Comparison of ENCODE assay signal across 1 cellular context in the genomic region with DNA sequence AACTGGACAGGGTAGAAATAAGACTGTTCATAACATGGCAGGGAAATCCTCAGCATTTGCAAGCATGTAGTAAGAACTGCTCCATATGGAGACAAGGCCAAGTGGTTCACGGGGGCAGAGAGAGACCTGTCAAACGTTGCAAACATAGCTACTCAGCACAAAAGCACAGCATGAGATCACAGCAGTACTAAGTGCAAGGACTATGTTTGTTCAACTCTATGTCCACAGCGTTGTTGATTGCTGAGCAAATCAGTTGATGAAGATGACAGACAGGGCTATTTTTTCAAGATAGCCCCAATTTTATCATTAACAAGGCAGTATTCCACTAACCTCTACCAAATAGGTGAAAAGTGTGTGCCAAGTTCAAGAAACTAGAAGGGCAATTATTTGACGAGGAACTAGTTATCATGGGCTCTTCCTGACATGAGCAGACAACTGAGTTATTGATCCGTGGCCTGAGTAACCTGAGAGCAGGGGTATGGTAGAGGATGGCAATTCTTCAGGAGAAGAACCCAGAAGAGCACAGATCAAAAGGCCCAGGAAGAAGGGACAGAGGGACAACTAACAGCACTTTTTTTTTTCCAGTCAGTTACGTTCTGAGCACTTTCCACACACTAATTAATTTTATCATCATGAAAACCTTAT.
TF ChIP-seq lines count a peak whose summit lies in the region.

No MANE protein-coding gene starts in this region.

TF ChIP-seq in HepG2, 621 proteins besides CTCF, POLR2A, EP300 and RAD21 (continued from another document and continues in another):
- TF ChIP-seq ZFP91 (CRISPR knock-in tag; IDR thresholded peaks at IDR 0.05; ENCODE audit: borderline replicate concordance) (no peak), JUND (CRISPR knock-in tag; IDR thresholded peaks at IDR 0.05) (0 out of 2 replicates have a peak, but pooled peaks have one; percentile 68), ZNF44 (CRISPR knock-in tag; IDR thresholded peaks at IDR 0.05) (no peak), KAT2B (IDR thresholded peaks at IDR 0.05; ENCODE audit: borderline replicate concordance, low read depth, low read length) (no peak), ZNF761 (CRISPR knock-in tag; conservative IDR thresholded peaks at IDR 0.05) (no peak), ZBTB25 (CRISPR knock-in tag; IDR thresholded peaks at IDR 0.05) (no peak), FOXP1 (IDR thresholded peaks at IDR 0.05) (no peak), FOXP1 (CRISPR knock-in tag; IDR thresholded peaks at IDR 0.05) (peak; percentile 80), TSC22D2 (CRISPR knock-in tag; IDR thresholded peaks at IDR 0.05; ENCODE audit: borderline replicate concordance) (no peak), JUN (CRISPR knock-in tag; IDR thresholded peaks at IDR 0.05) (peak; percentile 82), ZSCAN29 (CRISPR knock-in tag; conservative IDR thresholded peaks at IDR 0.05) (no peak), SIN3B (IDR thresholded peaks at IDR 0.05; ENCODE audit: low read length) (no peak), ZNF589 (CRISPR knock-in tag; conservative IDR thresholded peaks at IDR 0.05) (no peak), BORCS8-MEF2B (CRISPR knock-in tag; IDR thresholded peaks at IDR 0.05) (no peak), ZNF83 (CRISPR knock-in tag; IDR thresholded peaks at IDR 0.05; ENCODE audit: borderline replicate concordance) (no peak), ZMYM3 (CRISPR knock-in tag; IDR thresholded peaks at IDR 0.05) (no peak), ATAD3A (CRISPR knock-in tag; IDR thresholded peaks at IDR 0.05) (no peak), ZNF446 (CRISPR knock-in tag; IDR thresholded peaks at IDR 0.05) (no peak), ZBTB7B (CRISPR knock-in tag; IDR thresholded peaks at IDR 0.05) (no peak), ZSCAN20 (CRISPR knock-in tag; IDR thresholded peaks at IDR 0.05; ENCODE audit: borderline replicate concordance) (no peak), PHF21A (CRISPR knock-in tag; IDR thresholded peaks at IDR 0.05) (no peak), SMAD1 (CRISPR knock-in tag; IDR thresholded peaks at IDR 0.05; ENCODE audit: borderline replicate concordance, low read depth) (no peak), WIZ (CRISPR knock-in tag; IDR thresholded peaks at IDR 0.05) (no peak), DDIT3 (CRISPR knock-in tag; IDR thresholded peaks at IDR 0.05) (no peak), RELA (CRISPR knock-in tag; IDR thresholded peaks at IDR 0.05) (no peak), TOPORS (CRISPR knock-in tag; IDR thresholded peaks at IDR 0.05) (no peak), TEAD2 (CRISPR knock-in tag; IDR thresholded peaks at IDR 0.05) (no peak), ZNF850 (CRISPR knock-in tag; conservative IDR thresholded peaks at IDR 0.05) (no peak), MIER3 (CRISPR knock-in tag; IDR thresholded peaks at IDR 0.05; ENCODE audit: borderline replicate concordance) (no peak), PLSCR1 (CRISPR knock-in tag; IDR thresholded peaks at IDR 0.05; ENCODE audit: borderline replicate concordance) (no peak), ZNF616 (CRISPR knock-in tag; IDR thresholded peaks at IDR 0.05; ENCODE audit: low read depth) (no peak), ZNF121 (CRISPR knock-in tag; IDR thresholded peaks at IDR 0.05) (no peak), HNRNPK (IDR thresholded peaks at IDR 0.05; ENCODE audit: low read depth, low read length, poor library complexity, severe bottlenecking) (no peak), SNAI1 (CRISPR knock-in tag; IDR thresholded peaks at IDR 0.05; ENCODE audit: borderline replicate concordance) (no peak), ZKSCAN1 (IDR thresholded peaks at IDR 0.05; ENCODE audit: low read length) (no peak), ZZZ3 (CRISPR knock-in tag; IDR thresholded peaks at IDR 0.05; ENCODE audit: borderline replicate concordance) (no peak), SP140L (CRISPR knock-in tag; IDR thresholded peaks at IDR 0.05; ENCODE audit: borderline replicate concordance) (no peak), ARNT2 (CRISPR knock-in tag; IDR thresholded peaks at IDR 0.05; ENCODE audit: low read depth) (no peak), RORA (CRISPR knock-in tag; IDR thresholded peaks at IDR 0.05) (no peak), ZFP36L1 (CRISPR knock-in tag; IDR thresholded peaks at IDR 0.05) (no peak), ISX (CRISPR knock-in tag; conservative IDR thresholded peaks at IDR 0.05) (no peak), NCOA2 (CRISPR knock-in tag; IDR thresholded peaks at IDR 0.05) (no peak), KDM3A (CRISPR knock-in tag; IDR thresholded peaks at IDR 0.05; ENCODE audit: low read depth) (no peak), KLF16 (CRISPR knock-in tag; IDR thresholded peaks at IDR 0.05) (no peak), ZIK1 (CRISPR knock-in tag; IDR thresholded peaks at IDR 0.05; ENCODE audit: borderline replicate concordance, low read depth) (no peak), ZEB1 (IDR thresholded peaks at IDR 0.05; ENCODE audit: insufficient replicate concordance, low read depth) (no peak), ZNF781 (CRISPR knock-in tag; IDR thresholded peaks at IDR 0.05; ENCODE audit: borderline replicate concordance, not compliant biosample characterization) (no peak)
- TF ChIP-seq, protein P1, sequence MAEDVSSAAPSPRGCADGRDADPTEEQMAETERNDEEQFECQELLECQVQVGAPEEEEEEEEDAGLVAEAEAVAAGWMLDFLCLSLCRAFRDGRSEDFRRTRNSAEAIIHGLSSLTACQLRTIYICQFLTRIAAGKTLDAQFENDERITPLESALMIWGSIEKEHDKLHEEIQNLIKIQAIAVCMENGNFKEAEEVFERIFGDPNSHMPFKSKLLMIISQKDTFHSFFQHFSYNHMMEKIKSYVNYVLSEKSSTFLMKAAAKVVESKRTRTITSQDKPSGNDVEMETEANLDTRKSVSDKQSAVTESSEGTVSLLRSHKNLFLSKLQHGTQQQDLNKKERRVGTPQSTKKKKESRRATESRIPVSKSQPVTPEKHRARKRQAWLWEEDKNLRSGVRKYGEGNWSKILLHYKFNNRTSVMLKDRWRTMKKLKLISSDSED (CRISPR knock-in tag; IDR thresholded peaks at IDR 0.05), result no peak
- TF ChIP-seq, protein P2, sequence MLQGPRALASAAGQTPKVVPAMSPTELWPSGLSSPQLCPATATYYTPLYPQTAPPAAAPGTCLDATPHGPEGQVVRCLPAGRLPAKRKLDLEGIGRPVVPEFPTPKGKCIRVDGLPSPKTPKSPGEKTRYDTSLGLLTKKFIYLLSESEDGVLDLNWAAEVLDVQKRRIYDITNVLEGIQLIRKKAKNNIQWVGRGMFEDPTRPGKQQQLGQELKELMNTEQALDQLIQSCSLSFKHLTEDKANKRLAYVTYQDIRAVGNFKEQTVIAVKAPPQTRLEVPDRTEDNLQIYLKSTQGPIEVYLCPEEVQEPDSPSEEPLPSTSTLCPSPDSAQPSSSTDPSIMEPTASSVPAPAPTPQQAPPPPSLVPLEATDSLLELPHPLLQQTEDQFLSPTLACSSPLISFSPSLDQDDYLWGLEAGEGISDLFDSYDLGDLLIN (CRISPR knock-in tag; IDR thresholded peaks at IDR 0.05; ENCODE audit: borderline replicate concordance), result no peak
- TF ChIP-seq, protein P3, sequence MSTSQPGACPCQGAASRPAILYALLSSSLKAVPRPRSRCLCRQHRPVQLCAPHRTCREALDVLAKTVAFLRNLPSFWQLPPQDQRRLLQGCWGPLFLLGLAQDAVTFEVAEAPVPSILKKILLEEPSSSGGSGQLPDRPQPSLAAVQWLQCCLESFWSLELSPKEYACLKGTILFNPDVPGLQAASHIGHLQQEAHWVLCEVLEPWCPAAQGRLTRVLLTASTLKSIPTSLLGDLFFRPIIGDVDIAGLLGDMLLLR (CRISPR knock-in tag; IDR thresholded peaks at IDR 0.05), result no peak
- TF ChIP-seq, protein P4, sequence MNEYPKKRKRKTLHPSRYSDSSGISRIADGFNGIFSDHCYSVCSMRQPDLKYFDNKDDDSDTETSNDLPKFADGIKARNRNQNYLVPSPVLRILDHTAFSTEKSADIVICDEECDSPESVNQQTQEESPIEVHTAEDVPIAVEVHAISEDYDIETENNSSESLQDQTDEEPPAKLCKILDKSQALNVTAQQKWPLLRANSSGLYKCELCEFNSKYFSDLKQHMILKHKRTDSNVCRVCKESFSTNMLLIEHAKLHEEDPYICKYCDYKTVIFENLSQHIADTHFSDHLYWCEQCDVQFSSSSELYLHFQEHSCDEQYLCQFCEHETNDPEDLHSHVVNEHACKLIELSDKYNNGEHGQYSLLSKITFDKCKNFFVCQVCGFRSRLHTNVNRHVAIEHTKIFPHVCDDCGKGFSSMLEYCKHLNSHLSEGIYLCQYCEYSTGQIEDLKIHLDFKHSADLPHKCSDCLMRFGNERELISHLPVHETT (CRISPR knock-in tag; conservative IDR thresholded peaks at IDR 0.05), result no peak
- TF ChIP-seq, protein P5, sequence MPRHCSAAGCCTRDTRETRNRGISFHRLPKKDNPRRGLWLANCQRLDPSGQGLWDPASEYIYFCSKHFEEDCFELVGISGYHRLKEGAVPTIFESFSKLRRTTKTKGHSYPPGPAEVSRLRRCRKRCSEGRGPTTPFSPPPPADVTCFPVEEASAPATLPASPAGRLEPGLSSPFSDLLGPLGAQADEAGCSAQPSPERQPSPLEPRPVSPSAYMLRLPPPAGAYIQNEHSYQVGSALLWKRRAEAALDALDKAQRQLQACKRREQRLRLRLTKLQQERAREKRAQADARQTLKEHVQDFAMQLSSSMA (CRISPR knock-in tag; IDR thresholded peaks at IDR 0.05), result no peak
- TF ChIP-seq, protein P6, sequence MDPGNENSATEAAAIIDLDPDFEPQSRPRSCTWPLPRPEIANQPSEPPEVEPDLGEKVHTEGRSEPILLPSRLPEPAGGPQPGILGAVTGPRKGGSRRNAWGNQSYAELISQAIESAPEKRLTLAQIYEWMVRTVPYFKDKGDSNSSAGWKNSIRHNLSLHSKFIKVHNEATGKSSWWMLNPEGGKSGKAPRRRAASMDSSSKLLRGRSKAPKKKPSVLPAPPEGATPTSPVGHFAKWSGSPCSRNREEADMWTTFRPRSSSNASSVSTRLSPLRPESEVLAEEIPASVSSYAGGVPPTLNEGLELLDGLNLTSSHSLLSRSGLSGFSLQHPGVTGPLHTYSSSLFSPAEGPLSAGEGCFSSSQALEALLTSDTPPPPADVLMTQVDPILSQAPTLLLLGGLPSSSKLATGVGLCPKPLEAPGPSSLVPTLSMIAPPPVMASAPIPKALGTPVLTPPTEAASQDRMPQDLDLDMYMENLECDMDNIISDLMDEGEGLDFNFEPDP (CRISPR knock-in tag; conservative IDR thresholded peaks at IDR 0.05), result no peak
- TF ChIP-seq, protein P7, sequence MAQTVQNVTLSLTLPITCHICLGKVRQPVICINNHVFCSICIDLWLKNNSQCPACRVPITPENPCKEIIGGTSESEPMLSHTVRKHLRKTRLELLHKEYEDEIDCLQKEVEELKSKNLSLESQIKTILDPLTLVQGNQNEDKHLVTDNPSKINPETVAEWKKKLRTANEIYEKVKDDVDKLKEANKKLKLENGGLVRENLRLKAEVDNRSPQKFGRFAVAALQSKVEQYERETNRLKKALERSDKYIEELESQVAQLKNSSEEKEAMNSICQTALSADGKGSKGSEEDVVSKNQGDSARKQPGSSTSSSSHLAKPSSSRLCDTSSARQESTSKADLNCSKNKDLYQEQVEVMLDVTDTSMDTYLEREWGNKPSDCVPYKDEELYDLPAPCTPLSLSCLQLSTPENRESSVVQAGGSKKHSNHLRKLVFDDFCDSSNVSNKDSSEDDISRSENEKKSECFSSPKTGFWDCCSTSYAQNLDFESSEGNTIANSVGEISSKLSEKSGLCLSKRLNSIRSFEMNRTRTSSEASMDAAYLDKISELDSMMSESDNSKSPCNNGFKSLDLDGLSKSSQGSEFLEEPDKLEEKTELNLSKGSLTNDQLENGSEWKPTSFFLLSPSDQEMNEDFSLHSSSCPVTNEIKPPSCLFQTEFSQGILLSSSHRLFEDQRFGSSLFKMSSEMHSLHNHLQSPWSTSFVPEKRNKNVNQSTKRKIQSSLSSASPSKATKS (CRISPR knock-in tag; IDR thresholded peaks at IDR 0.05), result no peak
